Comparison of ENCODE assay signal across 21 cellular contexts in the genomic region with DNA sequence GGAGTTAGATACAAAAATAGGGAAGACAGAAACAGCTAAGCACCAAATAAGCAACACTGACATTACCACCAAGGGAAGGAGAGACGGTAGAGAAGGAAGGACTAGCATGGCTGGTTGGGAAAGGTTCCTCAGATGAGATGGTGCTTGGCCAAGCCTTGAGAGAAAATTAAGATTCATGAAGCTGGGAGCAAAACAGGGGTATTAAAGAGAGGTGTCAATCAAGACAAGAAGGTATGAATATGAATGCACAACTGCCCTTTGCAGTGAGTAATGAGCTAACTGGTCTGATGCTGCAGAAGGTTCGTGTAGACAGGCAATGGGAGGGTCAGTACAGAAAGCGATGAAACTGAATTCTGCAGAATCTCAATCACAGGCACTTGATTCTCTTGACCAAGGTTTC.
A peak's percentile ranks its signal among the peaks of the same experiment; 100 is the strongest.
DNase-seq lines count a peak whose midpoint lies in the region; ATAC-seq, FAIRE-seq and TF ChIP-seq lines count a peak whose summit lies in the region.
"Had no signal": no experiment of that assay in that cellular context is flagged by ENCODE, and none has a peak within 500 bp of the region (broad histone marks: within the 10 kb centered on the region; RNA-seq: fewer than 3 reads in every experiment).

No MANE protein-coding gene starts in this region.

- peaks cover 31% of the 10 kb centered on the region for H3K4me1 ChIP-seq in cardiac muscle cell (ENCODE audit: low read depth)
- H3K4me1 ChIP-seq in K562 (replicated peaks in 1 of 2; ENCODE audit: control insufficient read depth in 2 of 2, insufficient read depth in 2 of 2, low read length in 2 of 2): peaks cover 3 to 6% of the 10 kb centered on the region in 2 experiments; a peak in 4 of 5 replicates
- H3K4me1 ChIP-seq in osteoblast (ENCODE audit: insufficient read depth, low read length): no peaks in the 10 kb centered on the region
- H3K4me1 ChIP-seq in CD8-positive, alpha-beta memory T cell (ENCODE audit: insufficient read depth, low read length): peaks cover 4% of the 10 kb centered on the region

- no peak for FAIRE-seq in K562 (lab: Jason Lieb, UNC)
- FAIRE-seq: A204.1, GM12892, H1, HepG2 had no signal

- no peak overlapping the region for H3K9ac ChIP-seq in K562 (ENCODE audit: insufficient read depth in 1 of 2, low read depth in 2 of 2, low read length in 2 of 2)

- H3K79me2 ChIP-seq in K562 (ENCODE audit: control insufficient read depth, insufficient read depth, low read length): no peaks in the 10 kb centered on the region
- no peaks in the 10 kb centered on the region for H3K79me2 ChIP-seq in osteoblast (ENCODE audit: insufficient read depth, low read length)

- no peak overlapping the region for H3K27ac Mint-ChIP-seq in CD8-positive, alpha-beta memory T cell

- DNase-seq in cardiac muscle cell (ENCODE audit: low read depth in 1 of 2, low spot score in 1 of 2) (no peak), Right ventricle myocardium inferior (ENCODE audit: missing footprints) (no peak), K562 (ENCODE audit: extremely low read depth in 1 of 4, low spot score in 3 of 4) (no peak), osteoblast (ENCODE audit: insufficient read length, low spot score, missing footprints) (peak; percentile 10), islet precursor cell (no peak)
- no peak for DNase-seq in CD8-positive, alpha-beta memory T cell
- no peak for DNase-seq in activated effector memory CD4-positive, alpha-beta T cell treated with Interleukin-2 at 50 U/mL for 16 hours
- DNase-seq: CD4-positive, alpha-beta memory T cell; DMS 273 treated with DMSO at 0.1 percent for 48 hours; DND-41; KBM-7; MV-4-11; NCI-H146; NCI-H1930; RPMI8226; SHP77 had no signal

- no peak overlapping the region for H3K4me3 Mint-ChIP-seq in CD8-positive, alpha-beta memory T cell
- H3K4me3 Mint-ChIP-seq: CD4-positive, alpha-beta memory T cell had no signal

- H3K4me1 Mint-ChIP-seq in CD8-positive, alpha-beta memory T cell: no peaks in the 10 kb centered on the region

- TF ChIP-seq CTCF in cardiac muscle cell (IDR thresholded peaks at IDR 0.05; ENCODE audit: low read depth, low read length) (no peak), K562 (IDR thresholded peaks at IDR 0.05 in 2 of 3, conservative IDR thresholded peaks at IDR 0.05 in 1 of 3; ENCODE audit: insufficient read depth in 2 of 3, low read depth in 1 of 3, low read length in 3 of 3) (no peak), osteoblast (IDR thresholded peaks at IDR 0.05; ENCODE audit: extremely low read depth, low read depth, low read length) (no peak)

- H3K4me2 ChIP-seq in K562 (ENCODE audit: insufficient read depth, low read length): no peak overlapping the region
- H3K4me2 ChIP-seq in osteoblast (ENCODE audit: insufficient read depth, low read length): no peak overlapping the region

- no peak for TF ChIP-seq RAD21 in K562 (CRISPR knock-in tag; conservative IDR thresholded peaks at IDR 0.05 in 1 of 2, IDR thresholded peaks at IDR 0.05 in 1 of 2)

- peaks cover 3% of the 10 kb centered on the region for H3K36me3 ChIP-seq in cardiac muscle cell
- peaks cover 22% of the 10 kb centered on the region for H3K36me3 ChIP-seq in K562 (ENCODE audit: control insufficient read depth, insufficient read depth, low read length)
- H3K36me3 ChIP-seq in osteoblast (ENCODE audit: insufficient read depth, low read length): peaks cover 12% of the 10 kb centered on the region
- peaks cover 6% of the 10 kb centered on the region for H3K36me3 ChIP-seq in CD8-positive, alpha-beta memory T cell (ENCODE audit: insufficient read depth, low read length)

- ATAC-seq in Right ventricle myocardium inferior (no peak), K562 (no peak)
- ATAC-seq: HCT116, HepG2 had no signal

- intact Hi-C loops in Right ventricle myocardium inferior (cut with DNase I): no loop called here
- intact Hi-C loops in K562 (cut with micrococcal nuclease): no loop called here

- in situ Hi-C loops in K562 (cut with MboI): no loop called here

- peak overlapping the region; percentile 10 for H3K27ac ChIP-seq in cardiac muscle cell
- no peak overlapping the region for H3K27ac ChIP-seq in K562 (ENCODE audit: extremely low read depth, low read depth, low read length)
- no peak overlapping the region for H3K27ac ChIP-seq in osteoblast (ENCODE audit: low read depth, low read length)
- H3K27ac ChIP-seq in CD8-positive, alpha-beta memory T cell (ENCODE audit: low read depth, low read length): no peak overlapping the region

- H3K9me1 ChIP-seq in K562 (ENCODE audit: control insufficient read depth, insufficient read depth, low read length): no peaks in the 10 kb centered on the region

- no peaks in the 10 kb centered on the region for H3K9me3 ChIP-seq in cardiac muscle cell (ENCODE audit: low read depth)
- H3K9me3 ChIP-seq in K562 (replicated peaks; ENCODE audit: control insufficient read depth, insufficient read depth, low read depth, low read length): no peaks in the 10 kb centered on the region
- no peaks in the 10 kb centered on the region for H3K9me3 ChIP-seq in osteoblast (ENCODE audit: low read depth, low read length)
- H3K9me3 ChIP-seq in CD8-positive, alpha-beta memory T cell (ENCODE audit: low read length): no peaks in the 10 kb centered on the region

- no TSS peak for BruUV-seq in K562 (replicated peaks; lab: Mats Ljungman, UMichigan)

- CTCF ChIA-PET in K562 (lab: Yijun Ruan, JAX; ENCODE audit: low intra/inter-chr PET ratio): no interaction called here
- CTCF ChIA-PET in CD8-positive, alpha-beta memory T cell (lab: Charles Lee): interaction anchor here (1.0 to 1.5 kb wide), 2 partner anchors 153 to 160 kb away, joined by 3 read pairs; a partner anchor contains a TSS

- H3K27me3 Mint-ChIP-seq in CD8-positive, alpha-beta memory T cell: no peaks in the 10 kb centered on the region
- H3K27me3 Mint-ChIP-seq: CD4-positive, alpha-beta memory T cell had no signal

- H3K36me3 Mint-ChIP-seq in CD8-positive, alpha-beta memory T cell: peaks cover 0 to 33% (median 13%) of the 10 kb centered on the region in 3 donors

- H2AFZ ChIP-seq in K562 (ENCODE audit: low read depth, low read length): no peak overlapping the region
- H2AFZ ChIP-seq in osteoblast (ENCODE audit: low read length): no peak overlapping the region

- no peaks in the 10 kb centered on the region for H3K27me3 ChIP-seq in cardiac muscle cell
- no peaks in the 10 kb centered on the region for H3K27me3 ChIP-seq in K562 (ENCODE audit: control insufficient read depth in 2 of 2, insufficient read depth in 2 of 2, low read length in 2 of 2)
- no peaks in the 10 kb centered on the region for H3K27me3 ChIP-seq in osteoblast (ENCODE audit: insufficient read depth, low read length)
- no peaks in the 10 kb centered on the region for H3K27me3 ChIP-seq in CD8-positive, alpha-beta memory T cell (ENCODE audit: insufficient read depth, low read length, poor library complexity, severe bottlenecking)

- POLR2A ChIA-PET in K562 (lab: Yijun Ruan, JAX): interaction anchor here (0.6 to 1.2 kb wide), 6 partner anchors 14 to 817 kb away, joined by 3 to 4 read pairs (median 3); no protein-coding TSS in a partner anchor
- POLR2A ChIA-PET in CD8-positive, alpha-beta memory T cell (lab: Charles Lee): no interaction called here

- H4K20me1 ChIP-seq in K562 (replicated peaks; ENCODE audit: control insufficient read depth, insufficient read depth, low read length) (no peaks in the 10 kb centered on the region), osteoblast (ENCODE audit: insufficient read depth, low read length) (no peaks in the 10 kb centered on the region)

- no peaks in the 10 kb centered on the region for H3K9me3 Mint-ChIP-seq in CD8-positive, alpha-beta memory T cell
- H3K9me3 Mint-ChIP-seq: CD4-positive, alpha-beta memory T cell had no signal

- no peak for TF ChIP-seq EP300 in K562 (IDR thresholded peaks at IDR 0.05; ENCODE audit: low read length)

- WGBS in K562 (ENCODE audit: insufficient coverage, low coverage, missing lambda C conversion rate): 50% methylated on average over 3 of the region's 3 CpGs

- TF ChIP-seq POLR2A in K562 (conservative IDR thresholded peaks at IDR 0.05): no peak

- H3K4me3 ChIP-seq in cardiac muscle cell (no peak overlapping the region), K562 (no peak overlapping the region), osteoblast (ENCODE audit: insufficient read depth, low read length) (no peak overlapping the region)
- no peak overlapping the region for H3K4me3 ChIP-seq in CD8-positive, alpha-beta memory T cell (ENCODE audit: low read length)

TF ChIP-seq in K562, 482 proteins besides CTCF, POLR2A, EP300 and RAD21:
- TF ChIP-seq, protein P1, sequence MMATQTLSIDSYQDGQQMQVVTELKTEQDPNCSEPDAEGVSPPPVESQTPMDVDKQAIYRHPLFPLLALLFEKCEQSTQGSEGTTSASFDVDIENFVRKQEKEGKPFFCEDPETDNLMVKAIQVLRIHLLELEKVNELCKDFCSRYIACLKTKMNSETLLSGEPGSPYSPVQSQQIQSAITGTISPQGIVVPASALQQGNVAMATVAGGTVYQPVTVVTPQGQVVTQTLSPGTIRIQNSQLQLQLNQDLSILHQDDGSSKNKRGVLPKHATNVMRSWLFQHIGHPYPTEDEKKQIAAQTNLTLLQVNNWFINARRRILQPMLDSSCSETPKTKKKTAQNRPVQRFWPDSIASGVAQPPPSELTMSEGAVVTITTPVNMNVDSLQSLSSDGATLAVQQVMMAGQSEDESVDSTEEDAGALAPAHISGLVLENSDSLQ (IDR thresholded peaks at IDR 0.05): peak; percentile 56
- TF ChIP-seq MCM7 (IDR thresholded peaks at IDR 0.05): no peak
- TF ChIP-seq, protein P2, sequence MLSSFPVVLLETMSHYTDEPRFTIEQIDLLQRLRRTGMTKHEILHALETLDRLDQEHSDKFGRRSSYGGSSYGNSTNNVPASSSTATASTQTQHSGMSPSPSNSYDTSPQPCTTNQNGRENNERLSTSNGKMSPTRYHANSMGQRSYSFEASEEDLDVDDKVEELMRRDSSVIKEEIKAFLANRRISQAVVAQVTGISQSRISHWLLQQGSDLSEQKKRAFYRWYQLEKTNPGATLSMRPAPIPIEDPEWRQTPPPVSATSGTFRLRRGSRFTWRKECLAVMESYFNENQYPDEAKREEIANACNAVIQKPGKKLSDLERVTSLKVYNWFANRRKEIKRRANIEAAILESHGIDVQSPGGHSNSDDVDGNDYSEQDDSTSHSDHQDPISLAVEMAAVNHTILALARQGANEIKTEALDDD (IDR thresholded peaks at IDR 0.05): no peak
